In the genomic region with DNA sequence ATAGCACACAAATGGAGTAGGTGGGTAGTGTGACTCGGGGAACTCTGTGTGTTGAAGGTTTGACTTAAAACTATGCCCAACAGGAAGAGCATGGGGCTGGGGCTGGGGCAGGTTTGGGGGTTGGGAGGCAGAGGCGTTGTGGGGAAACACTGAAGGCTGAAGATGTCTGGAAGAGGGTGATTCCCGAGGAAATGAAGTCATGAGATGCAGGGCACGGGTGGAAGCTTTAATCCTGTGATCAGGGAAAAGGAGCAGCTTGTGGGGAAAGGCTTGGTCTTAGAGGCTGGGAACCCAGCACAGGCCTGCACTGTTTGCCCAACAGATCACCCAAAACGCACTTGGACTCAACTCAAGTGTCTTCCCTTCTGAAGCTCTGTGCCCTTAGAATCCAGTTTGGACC, we compare ENCODE assay signal across 17 cellular contexts. TPM values are rescaled to one million over a fixed set of nuclear protein-coding genes. Genes with fewer than 3 reads are reported as not detected.
A peak's percentile ranks its signal among the peaks of the same experiment; 100 is the strongest.
DNase-seq lines count a peak whose midpoint lies in the region; ATAC-seq and TF ChIP-seq lines count a peak whose summit lies in the region.
"Had no signal": no experiment of that assay in that cellular context is flagged by ENCODE, and none has a peak within 500 bp of the region (broad histone marks: within the 10 kb centered on the region; RNA-seq: fewer than 3 reads in every experiment).

No MANE protein-coding gene starts in this region.

- H3K4me2 ChIP-seq in OCI-LY3 (ENCODE audit: low read length): no peak overlapping the region

- no peaks in the 10 kb centered on the region for H3K36me3 Mint-ChIP-seq in osteocyte (ENCODE audit: unreplicated experiment)

- H3K9ac ChIP-seq in OCI-LY3 (ENCODE audit: low read length): no peak overlapping the region
- H3K9ac ChIP-seq: BLaER1 treated with 17β-estradiol and CSF1 and Interleukin-3, amounts not matched to agents 10 nM and 100 nM had no signal

- intact Hi-C loops in lower lobe of right lung (cut with DNase I) (no loop called here), upper lobe of right lung (cut with DNase I) (no loop called here)

- no peaks in the 10 kb centered on the region for H3K27me3 Mint-ChIP-seq in osteocyte (ENCODE audit: unreplicated experiment)

- H2AFZ ChIP-seq in ACC112 (ENCODE audit: low read length, unreplicated experiment) (peak overlapping the region; percentile 30), OCI-LY3 (ENCODE audit: low read depth, low read length) (no peak overlapping the region)

- H3K4me1 ChIP-seq in ACC112 (ENCODE audit: control insufficient read depth, insufficient read depth, low read length, unreplicated experiment) (peaks cover 40% of the 10 kb centered on the region), OCI-LY3 (ENCODE audit: low read length) (peaks cover 46% of the 10 kb centered on the region), lower lobe of right lung (no peaks in the 10 kb centered on the region), upper lobe of right lung (no peaks in the 10 kb centered on the region)

- ATAC-seq in lower lobe of right lung (no peak), GM19328 (IDR thresholded peaks at IDR 0.05; ENCODE audit: unreplicated experiment) (no peak), upper lobe of right lung (no peak), HG03521 (IDR thresholded peaks at IDR 0.05; ENCODE audit: unreplicated experiment) (no peak)
- ATAC-seq: K562 had no signal

- H3K79me2 ChIP-seq in ACC112 (ENCODE audit: control insufficient read depth, insufficient read depth, low read length, unreplicated experiment): no peaks in the 10 kb centered on the region
- H3K79me2 ChIP-seq in OCI-LY3 (ENCODE audit: low read length): no peaks in the 10 kb centered on the region

- no peak overlapping the region for H3K4me3 Mint-ChIP-seq in osteocyte (ENCODE audit: unreplicated experiment)

- H3K27ac Mint-ChIP-seq in osteocyte (ENCODE audit: unreplicated experiment): peak overlapping the region; percentile 3

- H3K9me3 ChIP-seq in OCI-LY3 (ENCODE audit: insufficient read depth, low read length) (no peaks in the 10 kb centered on the region), lower lobe of right lung (peaks cover 10% of the 10 kb centered on the region), upper lobe of right lung (peaks cover 6% of the 10 kb centered on the region)

- H3K9me3 Mint-ChIP-seq in osteocyte (ENCODE audit: unreplicated experiment): no peaks in the 10 kb centered on the region

- DNase-seq in dermis blood vessel endothelial cell (peak; percentile 56), osteocyte (ENCODE audit: extremely low spot score, unreplicated experiment) (no peak), lower lobe of right lung (no peak), upper lobe of right lung (no peak)
- DNase-seq: DMS79 treated with DMSO at 0.1 percent for 48 hours, H7, NCI-H1417, NCI-H1930, NCI-H2171, NCI-H774 had no signal

- H3K36me3 ChIP-seq in ACC112 (ENCODE audit: insufficient read depth, low read length) (no peaks in the 10 kb centered on the region), OCI-LY3 (replicated peaks; ENCODE audit: low read depth, low read length) (no peaks in the 10 kb centered on the region), lower lobe of right lung (no peaks in the 10 kb centered on the region), upper lobe of right lung (no peaks in the 10 kb centered on the region)

- H3K4me3 ChIP-seq in ACC112 (ENCODE audit: low read depth, low read length) (no peak overlapping the region), OCI-LY3 (ENCODE audit: low read length) (no peak overlapping the region), lower lobe of right lung (no peak overlapping the region), upper lobe of right lung (no peak overlapping the region)
- H3K4me3 ChIP-seq: BLaER1 treated with 17β-estradiol and CSF1 and Interleukin-3, amounts not matched to agents 10 nM and 100 nM; K562; SK-N-MC had no signal

- H3K27me3 ChIP-seq in ACC112 (ENCODE audit: insufficient read depth, low read length) (no peaks in the 10 kb centered on the region), OCI-LY3 (ENCODE audit: low read depth, low read length) (no peaks in the 10 kb centered on the region), lower lobe of right lung (ENCODE audit: low read depth) (no peaks in the 10 kb centered on the region), upper lobe of right lung (no peaks in the 10 kb centered on the region)
- H3K27me3 ChIP-seq: BLaER1 treated with 17β-estradiol and CSF1 and Interleukin-3, amounts not matched to agents 10 nM and 100 nM had no signal

- H3K4me1 Mint-ChIP-seq in osteocyte (ENCODE audit: unreplicated experiment): peaks cover 38% of the 10 kb centered on the region

- H4K20me1 ChIP-seq in OCI-LY3 (ENCODE audit: insufficient read depth, low read length): no peaks in the 10 kb centered on the region
- H4K20me1 ChIP-seq: BLaER1 treated with 17β-estradiol and CSF1 and Interleukin-3, amounts not matched to agents 10 nM and 100 nM had no signal

- TF ChIP-seq CTCF in OCI-LY3 (IDR thresholded peaks at IDR 0.05; ENCODE audit: low read depth, low read length): no peak
- TF ChIP-seq CTCF in osteocyte (IDR thresholded peaks at IDR 0.05): no peak
- no peak for TF ChIP-seq CTCF in lower lobe of right lung (IDR thresholded peaks at IDR 0.05)
- TF ChIP-seq CTCF in upper lobe of right lung (IDR thresholded peaks at IDR 0.05): no peak

- H3K27ac ChIP-seq in ACC112 (ENCODE audit: low read depth, low read length): no peak overlapping the region; the same call in 1 of the 2 replicates
- peak overlapping the region; percentile 100 for H3K27ac ChIP-seq in OCI-LY3 (ENCODE audit: low read length)
- H3K27ac ChIP-seq in lower lobe of right lung: no peak overlapping the region
- H3K27ac ChIP-seq in upper lobe of right lung: no peak overlapping the region
- H3K27ac ChIP-seq: SK-N-MC had no signal

RNA-seq across cellular contexts. Expression of a gene that starts 26.6 kb away (rescaled TPM):
- total RNA-seq in dermis blood vessel endothelial cell (5.4 and 8.0 TPM in 2 replicates), osteocyte (18.3 and 20.2 TPM in 2 replicates), lower lobe of right lung (27.4 TPM), upper lobe of right lung (24.3 TPM)
